17 cellular contexts compared by ENCODE assay signal in genomic region chr22:21928048-21928447, GRCh38. TPM values are rescaled to one million over a fixed set of nuclear protein-coding genes. Genes with fewer than 3 reads are reported as not detected.
DNase-seq lines count a peak whose midpoint lies in the region; ATAC-seq, FAIRE-seq and TF ChIP-seq lines count a peak whose summit lies in the region.
"Had no signal": no experiment of that assay in that cellular context is flagged by ENCODE, and none has a peak within 500 bp of the region (broad histone marks: within the 10 kb centered on the region; RNA-seq: fewer than 3 reads in every experiment).

No MANE protein-coding gene starts in this region.

- intact Hi-C loops in right lobe of liver (cut with DNase I), result no loop called here

- no peak for TF ChIP-seq POLR2A in right lobe of liver (IDR thresholded peaks at IDR 0.05)

- no peaks in the 10 kb centered on the region for H3K27me3 Mint-ChIP-seq in activated CD4-positive, alpha-beta memory T cell treated with anti-CD3 and anti-CD28 coated beads, Interleukin-2, amount 10 ng/mL, durations not matched to agents 7 days and 5 days
- no peaks in the 10 kb centered on the region for H3K27me3 Mint-ChIP-seq in natural killer cell treated with Interleukin-12 subunit alpha and Interleukin-12 subunit beta and Interleukin-15 and Interleukin-18, amount 100 ng/mL, for 72 hours
- H3K27me3 Mint-ChIP-seq: B cell had no signal

- CTCF ChIA-PET in activated CD4-positive, alpha-beta memory T cell treated with anti-CD3 and anti-CD28 coated beads, Interleukin-2, amount 10 ng/mL, durations not matched to agents 7 days and 5 days (lab: Charles Lee), result no interaction called here

- H3K27me3 ChIP-seq in right lobe of liver (no peaks in the 10 kb centered on the region), small intestine (ENCODE audit: control insufficient read depth in 2 of 2, insufficient read depth in 2 of 2, low read length in 2 of 2) (no peaks in the 10 kb centered on the region)

- no peak for TF ChIP-seq CTCF in right lobe of liver (IDR thresholded peaks at IDR 0.05)

- ATAC-seq in right lobe of liver (peak; percentile 88 to 98 (median 92)), GM19324 (IDR thresholded peaks at IDR 0.05; ENCODE audit: low FRiP score, unreplicated experiment) (no peak)
- no peak for ATAC-seq in natural killer cell treated with Interleukin-12 subunit alpha and Interleukin-12 subunit beta and Interleukin-15 and Interleukin-18, amount 100 ng/mL, for 72 hours
- ATAC-seq: CD8-positive, alpha-beta T cell had no signal

- 55% methylated on average over 3 of the region's 12 CpGs for WGBS in right lobe of liver (ENCODE audit: insufficient coverage, low coverage, low lambda C conversion rate, missing lambda C conversion rate)
- 65 to 77% (median 68%) methylated on average over 12 of the region's 12 CpGs for WGBS in small intestine, 3 donors

- DNase-seq in caudate nucleus (lab: John Stamatoyannopoulos, UW), result no peak
- peak; percentile 77 to 91 (median 85) for DNase-seq in right lobe of liver
- DNase-seq in small intestine, result peak; percentile 18
- no peak for DNase-seq in NCI-H82 (lab: John Stamatoyannopoulos, UW)
- no peak for DNase-seq in activated CD4-positive, alpha-beta memory T cell treated with anti-CD3 and anti-CD28 coated beads, Interleukin-2, amount 10 ng/mL, durations not matched to agents 7 days and 5 days
- no peak for DNase-seq in natural killer cell treated with Interleukin-12 subunit alpha and Interleukin-12 subunit beta and Interleukin-15 and Interleukin-18, amount 100 ng/mL, for 72 hours (ENCODE audit: low spot score)
- DNase-seq: CD8-positive, alpha-beta T cell; DND-41; NCI-H1417 treated with DMSO at 0.1 percent for 48 hours; NCI-H2029; NCI-H446; OCI-M1; SHP77 treated with DMSO at 0.1 percent for 48 hours had no signal

- H3K4me1 ChIP-seq in right lobe of liver, result peaks cover 0 to 9% (median 4%) of the 10 kb centered on the region in 4 donors
- no peaks in the 10 kb centered on the region for H3K4me1 ChIP-seq in small intestine (ENCODE audit: control insufficient read depth in 2 of 2, insufficient read depth in 1 of 2, low read depth in 1 of 2, low read length in 1 of 2)

- H3K27ac ChIP-seq in KOPT-K1 (ENCODE audit: low read depth, low read length, poor library complexity, severe bottlenecking), result peak overlapping the region; percentile 64
- H3K27ac ChIP-seq in caudate nucleus (ENCODE audit: low read depth, low read length), result peak overlapping the region; percentile 11
- H3K27ac ChIP-seq in right lobe of liver, result peak overlapping the region in 2 of 3 donors; percentile 21 to 22
- H3K27ac ChIP-seq in small intestine (ENCODE audit: low read depth in 1 of 2, low read length in 1 of 2), result no peak overlapping the region

- POLR2A ChIA-PET in activated CD4-positive, alpha-beta memory T cell treated with anti-CD3 and anti-CD28 coated beads, Interleukin-2, amount 10 ng/mL, durations not matched to agents 7 days and 5 days (lab: Charles Lee), result no interaction called here

- no peaks in the 10 kb centered on the region for H3K9me3 ChIP-seq in KOPT-K1 (ENCODE audit: insufficient read depth, low read length, poor library complexity, severe bottlenecking)
- H3K9me3 ChIP-seq in right lobe of liver, result no peaks in the 10 kb centered on the region
- H3K9me3 ChIP-seq in small intestine (ENCODE audit: control insufficient read depth, low read depth), result no peaks in the 10 kb centered on the region

- no peak overlapping the region for H3K4me3 Mint-ChIP-seq in activated CD4-positive, alpha-beta memory T cell treated with anti-CD3 and anti-CD28 coated beads, Interleukin-2, amount 10 ng/mL, durations not matched to agents 7 days and 5 days
- no peak overlapping the region for H3K4me3 Mint-ChIP-seq in natural killer cell treated with Interleukin-12 subunit alpha and Interleukin-12 subunit beta and Interleukin-15 and Interleukin-18, amount 100 ng/mL, for 72 hours
- H3K4me3 Mint-ChIP-seq: B cell; CD8-positive, alpha-beta T cell had no signal

- FAIRE-seq in small intestine (lab: Jason Lieb, UNC), result no peak
- FAIRE-seq: G401.6 had no signal

- no peaks in the 10 kb centered on the region for H3K36me3 Mint-ChIP-seq in activated CD4-positive, alpha-beta memory T cell treated with anti-CD3 and anti-CD28 coated beads, Interleukin-2, amount 10 ng/mL, durations not matched to agents 7 days and 5 days (ENCODE audit: low read depth)
- no peaks in the 10 kb centered on the region for H3K36me3 Mint-ChIP-seq in natural killer cell treated with Interleukin-12 subunit alpha and Interleukin-12 subunit beta and Interleukin-15 and Interleukin-18, amount 100 ng/mL, for 72 hours

- H3K9me3 Mint-ChIP-seq in activated CD4-positive, alpha-beta memory T cell treated with anti-CD3 and anti-CD28 coated beads, Interleukin-2, amount 10 ng/mL, durations not matched to agents 7 days and 5 days, result no peaks in the 10 kb centered on the region
- no peaks in the 10 kb centered on the region for H3K9me3 Mint-ChIP-seq in natural killer cell treated with Interleukin-12 subunit alpha and Interleukin-12 subunit beta and Interleukin-15 and Interleukin-18, amount 100 ng/mL, for 72 hours
- H3K9me3 Mint-ChIP-seq: CD8-positive, alpha-beta T cell had no signal

- H3K36me3 ChIP-seq in KOPT-K1 (ENCODE audit: insufficient read depth, low read length) (peaks cover 24% of the 10 kb centered on the region; the same call in 1 of the 2 replicates), right lobe of liver (peaks cover 0 to 29% (median 10%) of the 10 kb centered on the region in 4 donors), small intestine (ENCODE audit: control insufficient read depth in 2 of 2, insufficient read depth in 2 of 2, low read length in 2 of 2) (peaks cover 2 to 6% of the 10 kb centered on the region in 2 donors)

- no peak overlapping the region for H3K27ac Mint-ChIP-seq in activated CD4-positive, alpha-beta memory T cell treated with anti-CD3 and anti-CD28 coated beads, Interleukin-2, amount 10 ng/mL, durations not matched to agents 7 days and 5 days
- H3K27ac Mint-ChIP-seq in natural killer cell treated with Interleukin-12 subunit alpha and Interleukin-12 subunit beta and Interleukin-15 and Interleukin-18, amount 100 ng/mL, for 72 hours, result no peak overlapping the region
- H3K27ac Mint-ChIP-seq: B cell; CD8-positive, alpha-beta T cell had no signal

- H3K4me3 ChIP-seq in right lobe of liver, result no peak overlapping the region
- no peak overlapping the region for H3K4me3 ChIP-seq in small intestine (ENCODE audit: low read depth in 1 of 2, low read length in 2 of 2)

- no peaks in the 10 kb centered on the region for H3K4me1 Mint-ChIP-seq in activated CD4-positive, alpha-beta memory T cell treated with anti-CD3 and anti-CD28 coated beads, Interleukin-2, amount 10 ng/mL, durations not matched to agents 7 days and 5 days
- no peaks in the 10 kb centered on the region for H3K4me1 Mint-ChIP-seq in natural killer cell treated with Interleukin-12 subunit alpha and Interleukin-12 subunit beta and Interleukin-15 and Interleukin-18, amount 100 ng/mL, for 72 hours (ENCODE audit: low read depth in 2 of 2)

RNA-seq across cellular contexts. Expression of gene PPM1F, which starts 24.6 kb away (rescaled TPM):
- total RNA-seq in right lobe of liver, result 10 to 100 TPM in 4 of 6 experiments, 1 to 10 TPM in 2; 5.0 to 19.4 (median 12.8) TPM
- polyA plus RNA-seq in small intestine, result 10 to 100 TPM in 1 of 3 donors, 1 to 10 TPM in 2; 1.8 to 16.7 (median 4.6) TPM
- 10 to 100 TPM; 11.9 to 12.5 TPM for total RNA-seq in activated CD4-positive, alpha-beta memory T cell treated with anti-CD3 and anti-CD28 coated beads, Interleukin-2, amount 10 ng/mL, durations not matched to agents 7 days and 5 days
- total RNA-seq in natural killer cell treated with Interleukin-12 subunit alpha and Interleukin-12 subunit beta and Interleukin-15 and Interleukin-18, amount 100 ng/mL, for 72 hours, result 10 to 100 TPM; 28.8 to 36.0 TPM

RNA-seq across cellular contexts. Expression of gene TOP3B, which starts 54.5 kb away (rescaled TPM):
- total RNA-seq in right lobe of liver, result 10 to 100 TPM; 13.5 to 20.4 (median 15.6) TPM
- 10 to 100 TPM; 12.0 to 15.0 (median 14.1) TPM for polyA plus RNA-seq in small intestine
- total RNA-seq in activated CD4-positive, alpha-beta memory T cell treated with anti-CD3 and anti-CD28 coated beads, Interleukin-2, amount 10 ng/mL, durations not matched to agents 7 days and 5 days, result 10 to 100 TPM; 42.6 to 42.7 TPM
- 10 to 100 TPM; 45.3 to 83.5 TPM for total RNA-seq in natural killer cell treated with Interleukin-12 subunit alpha and Interleukin-12 subunit beta and Interleukin-15 and Interleukin-18, amount 100 ng/mL, for 72 hours

Comparison
In these comparisons a context has a peak if more than half of its experiments do, and no peak if none do; other contexts are left out.
1. H3K27ac ChIP-seq: peak in KOPT-K1 (single experiment), caudate nucleus (single experiment) and right lobe of liver (2 of 3); none in small intestine (0 of 2).
2. DNase-seq: peak in right lobe of liver (3 of 3) and small intestine (single experiment); none in caudate nucleus (0 of 61), NCI-H82 (single experiment), activated CD4-positive, alpha-beta memory T cell treated with anti-CD3 and anti-CD28 coated beads, Interleukin-2, amount 10 ng/mL, durations not matched to agents 7 days and 5 days (single experiment) and natural killer cell treated with Interleukin-12 subunit alpha and Interleukin-12 subunit beta and Interleukin-15 and Interleukin-18, amount 100 ng/mL, for 72 hours (single experiment).
3. ATAC-seq: peak in right lobe of liver (4 of 4); none in GM19324 (single experiment) and natural killer cell treated with Interleukin-12 subunit alpha and Interleukin-12 subunit beta and Interleukin-15 and Interleukin-18, amount 100 ng/mL, for 72 hours (0 of 2).